ENCODE assay signal across 31 cellular contexts in the genomic region with DNA sequence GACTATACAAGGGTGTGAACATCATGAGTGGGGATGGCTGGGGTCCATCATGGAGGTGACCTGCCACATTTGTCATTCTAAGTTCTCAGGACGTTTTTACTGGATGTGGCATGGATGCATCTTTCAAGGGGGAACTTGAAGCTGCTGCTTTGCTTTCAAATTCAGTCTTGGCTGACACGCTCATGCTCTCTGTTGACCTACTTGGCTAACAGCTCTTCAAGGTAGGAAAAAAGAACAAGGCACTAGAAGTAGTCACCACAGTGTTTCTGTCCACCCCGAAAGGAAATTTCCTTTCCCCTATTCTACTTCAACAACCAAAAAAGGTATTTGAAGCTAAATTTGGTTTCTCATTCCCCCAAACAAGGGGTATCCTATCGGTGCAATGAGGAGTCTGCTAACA. TPM values are rescaled to one million over a fixed set of nuclear protein-coding genes. Genes with fewer than 3 reads are reported as not detected.
"Had no signal": no experiment of that assay in that cellular context is flagged by ENCODE, and none has a peak within 500 bp of the region (broad histone marks: within the 10 kb centered on the region; RNA-seq: fewer than 3 reads in every experiment).

No MANE protein-coding gene starts in this region.

- H3K4me1 ChIP-seq: foreskin keratinocyte, prostate gland, tibial nerve, uterus had no signal

- FAIRE-seq: endothelial cell of umbilical vein, islet of Langerhans had no signal

- ATAC-seq: foreskin keratinocyte; gastroesophageal sphincter; heart left ventricle; left colon; left ventricle myocardium superior; naive thymus-derived CD8-positive, alpha-beta T cell; stimulated activated memory B cell treated with anti-CD40 and anti-IgM and Interleukin-4, amounts not matched to agents 10 μg/mL and 1 μg/mL and 100 μg/mL, for 72 hours; stimulated activated naive CD8-positive, alpha-beta T cell treated with anti-CD3 and anti-CD28 coated beads, Interleukin-15, Interleukin-2, amounts not matched to agents 100 U/mL and 50 U/mL, for 24 hours had no signal

- H3K36me3 ChIP-seq: prostate gland, right atrium auricular region, uterus had no signal

- DNase-seq: dermis blood vessel endothelial cell; effector memory CD4-positive, alpha-beta T cell; foreskin keratinocyte; heart left ventricle; left colon; left ventricle myocardium superior; lower lobe of right lung; naive thymus-derived CD8-positive, alpha-beta T cell; nephron progenitor cell; nucleus accumbens; spleen; stimulated activated CD4-positive, alpha-beta T cell treated with anti-CD3 and anti-CD28 coated beads, Interleukin-4, amount 100 ng/mL, for 4 hours; stimulated activated naive CD8-positive, alpha-beta T cell treated with anti-CD3 and anti-CD28 coated beads, Interleukin-15, Interleukin-2, amounts not matched to agents 100 U/mL and 50 U/mL, for 24 hours; substantia nigra; testis; upper lobe of left lung; uterus had no signal

- H3K4me3 ChIP-seq: coronary artery, esophagus muscularis mucosa, gastroesophageal sphincter, heart left ventricle, hepatocyte, lower lobe of right lung, prostate gland, right atrium auricular region, skin epidermis, spleen, testis, tibial nerve, upper lobe of left lung, uterus had no signal

- H3K9me3 ChIP-seq: esophagus muscularis mucosa, gastroesophageal sphincter, heart left ventricle, lower lobe of right lung, prostate gland, right atrium auricular region, spleen, testis, tibial nerve, upper lobe of left lung, uterus had no signal

- H3K27ac ChIP-seq: coronary artery, esophagus muscularis mucosa, foreskin keratinocyte, gastroesophageal sphincter, heart left ventricle, hepatocyte, lower lobe of right lung, prostate gland, right atrium auricular region, skin epidermis, spleen, testis, tibial nerve, upper lobe of left lung, uterus had no signal

- H3K27me3 ChIP-seq: esophagus muscularis mucosa, foreskin keratinocyte, gastroesophageal sphincter, heart left ventricle, hepatocyte, right atrium auricular region, spleen, testis, tibial nerve, upper lobe of left lung, uterus had no signal

RNA-seq across cellular contexts. Expression of a gene that starts 47.6 kb away (rescaled TPM):
- total RNA-seq: dermis blood vessel endothelial cell, epithelial cell of proximal tubule, fibroblast of lung, kidney epithelial cell had no signal

RNA-seq across cellular contexts. Expression of a gene that starts 51.9 kb away (rescaled TPM):
- total RNA-seq: epithelial cell of proximal tubule had no signal
